Comparison of ENCODE assay signal across 11 cellular contexts in the genomic region with DNA sequence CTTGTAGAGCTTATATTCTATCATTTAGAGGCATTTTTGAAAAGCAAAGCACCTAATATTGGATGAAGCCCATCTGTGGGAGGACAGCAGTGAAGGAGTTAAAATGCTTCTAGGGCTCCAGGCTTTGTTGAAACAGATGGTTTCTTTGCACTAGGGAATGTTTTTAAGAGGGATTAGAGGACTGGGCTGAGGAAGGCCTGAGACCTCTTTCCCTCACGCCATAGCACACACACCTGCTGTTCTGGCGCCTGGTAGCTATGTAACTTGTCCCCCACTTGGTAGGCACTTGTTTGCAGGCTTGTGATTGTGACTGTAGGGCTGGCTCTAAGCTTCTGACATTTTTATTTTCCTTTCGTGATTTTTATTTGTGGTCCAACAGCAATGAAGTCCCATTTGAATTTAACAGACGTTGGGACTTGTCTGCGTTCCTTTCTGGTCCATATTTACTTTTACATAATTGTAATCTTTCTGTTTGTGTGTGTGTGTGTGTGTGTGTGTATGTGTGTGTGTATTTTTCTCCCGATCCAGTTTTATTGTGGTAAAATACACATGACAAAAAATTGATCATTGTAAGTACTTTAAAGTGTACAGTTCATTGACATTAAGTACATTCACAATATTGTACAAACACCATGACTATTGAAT. TPM values are rescaled to one million over a fixed set of nuclear protein-coding genes. Genes with fewer than 3 reads are reported as not detected.
DNase-seq lines count a peak whose midpoint lies in the region; ATAC-seq, FAIRE-seq and TF ChIP-seq lines count a peak whose summit lies in the region.
"Had no signal": no experiment of that assay in that cellular context is flagged by ENCODE, and none has a peak within 500 bp of the region (broad histone marks: within the 10 kb centered on the region; RNA-seq: fewer than 3 reads in every experiment).

No MANE protein-coding gene starts in this region.

- no peak for FAIRE-seq in A549 (lab: Jason Lieb, UNC)

- ATAC-seq in A549 (peak in 1 of 2 experiments; percentile 32; a peak in 3 of 6 replicates), GM19467 (IDR thresholded peaks at IDR 0.05; ENCODE audit: unreplicated experiment) (no peak), HG02840 (IDR thresholded peaks at IDR 0.05; ENCODE audit: low FRiP score, unreplicated experiment) (no peak)

- H3K4me3 ChIP-seq in A549 = no peak overlapping the region
- H3K4me3 ChIP-seq: esophagus squamous epithelium, lung had no signal

- no peaks in the 10 kb centered on the region for H3K9me3 ChIP-seq in A549
- H3K9me3 ChIP-seq: esophagus squamous epithelium had no signal

- no peak for DNase-seq in A549 (ENCODE audit: low read depth in 1 of 2, low spot score in 1 of 2)
- DNase-seq in NCI-H1105 (lab: John Stamatoyannopoulos, UW) = peak; percentile 85
- DNase-seq in NCI-H82 treated with DMSO at 0.1 percent for 48 hours (lab: John Stamatoyannopoulos, UW; ENCODE audit: unreplicated experiment) = peak; percentile 99
- DNase-seq in left kidney (ENCODE audit: low read depth, low spot score) = peak; percentile 62
- no peak for DNase-seq in NOMO-1 (lab: John Stamatoyannopoulos, UW; ENCODE audit: unreplicated experiment in 2 of 2)
- DNase-seq in activated CD4-positive, alpha-beta T cell treated with anti-CD3 and anti-CD28 coated beads, Interleukin-2, amount 50 U/mL, for 48 hours = no peak
- DNase-seq: activated CD4-positive, alpha-beta T cell treated with anti-CD3 and anti-CD28 coated beads, Interleukin-2, amount 10 ng/mL, durations not matched to agents 7 days and 5 days; esophagus squamous epithelium had no signal

- H3K27ac ChIP-seq in A549 = peak overlapping the region; percentile 41 to 91; a peak in 4 of 6 replicates
- H3K27ac ChIP-seq: esophagus squamous epithelium had no signal

- no peak for TF ChIP-seq EP300 in A549 (IDR thresholded peaks at IDR 0.05)

- CTCF ChIA-PET in A549 (lab: Yijun Ruan, JAX) = interaction anchor here (4.9 to 6.0 kb wide), 2 partner anchors 20 to 88 kb away, joined by 17 to 35 read pairs; no protein-coding TSS in a partner anchor

- TF ChIP-seq CTCF in A549 (IDR thresholded peaks at IDR 0.05) = no peak

- peaks cover 75% of the 10 kb centered on the region for H3K4me1 ChIP-seq in A549

- POLR2A ChIA-PET in A549 (lab: Yijun Ruan, JAX) = no interaction called here

- 12% methylated on average over 6 of the region's 6 CpGs for WGBS in A549 (ENCODE audit: missing lambda C conversion rate)

- no peak for TF ChIP-seq POLR2A in A549 (IDR thresholded peaks at IDR 0.05; ENCODE audit: low read length)

- no peak for TF ChIP-seq RAD21 in A549 (conservative IDR thresholded peaks at IDR 0.05 in 1 of 2, IDR thresholded peaks at IDR 0.05 in 1 of 2)

- H3K4me2 ChIP-seq in A549 = peak overlapping the region; percentile 59

TF ChIP-seq in A549, 52 proteins besides CTCF, POLR2A, EP300 and RAD21:
- TF ChIP-seq CBX2 (IDR thresholded peaks at IDR 0.05; ENCODE audit: borderline replicate concordance, low read depth) (no peak), PHF8 (IDR thresholded peaks at IDR 0.05; ENCODE audit: borderline replicate concordance, low read depth) (no peak), ZNF302 (CRISPR knock-in tag; IDR thresholded peaks at IDR 0.05) (no peak), HOXA7 (CRISPR knock-in tag; IDR thresholded peaks at IDR 0.05) (no peak), FOSB (CRISPR knock-in tag; IDR thresholded peaks at IDR 0.05) (no peak), ZC3H11A (IDR thresholded peaks at IDR 0.05) (no peak)
- TF ChIP-seq, protein P1, sequence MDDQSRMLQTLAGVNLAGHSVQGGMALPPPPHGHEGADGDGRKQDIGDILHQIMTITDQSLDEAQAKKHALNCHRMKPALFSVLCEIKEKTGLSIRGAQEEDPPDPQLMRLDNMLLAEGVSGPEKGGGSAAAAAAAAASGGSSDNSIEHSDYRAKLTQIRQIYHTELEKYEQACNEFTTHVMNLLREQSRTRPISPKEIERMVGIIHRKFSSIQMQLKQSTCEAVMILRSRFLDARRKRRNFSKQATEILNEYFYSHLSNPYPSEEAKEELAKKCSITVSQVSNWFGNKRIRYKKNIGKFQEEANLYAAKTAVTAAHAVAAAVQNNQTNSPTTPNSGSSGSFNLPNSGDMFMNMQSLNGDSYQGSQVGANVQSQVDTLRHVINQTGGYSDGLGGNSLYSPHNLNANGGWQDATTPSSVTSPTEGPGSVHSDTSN (IDR thresholded peaks at IDR 0.05) = no peak

RNA-seq across cellular contexts. Expression of gene MACF1, which starts 33.6 kb away (rescaled TPM):
- polyA plus RNA-seq in A549 (2011; rRNA removed) = 64.2 and 75.7 TPM in 2 replicates
- 7.9 and 9.6 TPM in 2 replicates for polyA plus RNA-seq in A549 (2012; cell fraction: cytosol; rRNA removed)
- polyA plus RNA-seq in A549 (2012; cell fraction: nucleus; rRNA removed) = 56.1 and 99.6 TPM in 2 replicates
- 41.9 to 46.0 TPM (median 45.7 TPM) in 3 replicates for polyA plus RNA-seq in A549 (2017; fragmentation: RNase III; extraction: RNeasy Plus Mini Kit Qiagen cat#74134 plus additional on column Dnase treatment)
- 170 and 172 TPM in 2 replicates for polyA minus RNA-seq in A549 (2011; rRNA and poly(A)+ RNA removed)

Comparison
In these comparisons a context has a peak if more than half of its experiments do, and no peak if none do; other contexts are left out.
1. DNase-seq: peak in NCI-H1105 (single experiment), NCI-H82 treated with DMSO at 0.1 percent for 48 hours (single experiment) and left kidney (single experiment); none in A549 (0 of 2), NOMO-1 (0 of 2) and activated CD4-positive, alpha-beta T cell treated with anti-CD3 and anti-CD28 coated beads, Interleukin-2, amount 50 U/mL, for 48 hours (0 of 2).